Comparison of ENCODE assay signal across 9 cellular contexts in genomic region chr18:55500316-55501086, GRCh38.
A peak's percentile ranks its signal among the peaks of the same experiment; 100 is the strongest.
DNase-seq lines count a peak whose midpoint lies in the region; ATAC-seq and TF ChIP-seq lines count a peak whose summit lies in the region.
"Had no signal": no experiment of that assay in that cellular context is flagged by ENCODE, and none has a peak within 500 bp of the region (broad histone marks: within the 10 kb centered on the region; RNA-seq: fewer than 3 reads in every experiment).

No MANE protein-coding gene starts in this region.

- TF ChIP-seq CTCF in AG10803 (conservative IDR thresholded peaks at IDR 0.05; ENCODE audit: low read length) (no peak), esophagus muscularis mucosa (IDR thresholded peaks at IDR 0.05) (no peak), nephron progenitor cell (IDR thresholded peaks at IDR 0.05) (no peak)

- peaks cover 14 to 36% (median 33%) of the 10 kb centered on the region in 4 donors for H3K4me1 ChIP-seq in esophagus muscularis mucosa

- TF ChIP-seq EP300 in esophagus muscularis mucosa (IDR thresholded peaks at IDR 0.05): no peak

- H3K4me1 Mint-ChIP-seq in nephron progenitor cell: peaks cover 71% of the 10 kb centered on the region
- no peaks in the 10 kb centered on the region for H3K4me1 Mint-ChIP-seq in activated CD4-positive, alpha-beta memory T cell treated with anti-CD3 and anti-CD28 coated beads, Interleukin-2, amount 10 ng/mL, durations not matched to agents 7 days and 5 days
- H3K4me1 Mint-ChIP-seq in activated naive CD4-positive, alpha-beta T cell treated with anti-CD3 and anti-CD28 coated beads for 36 hours (ENCODE audit: low read depth): peaks cover 2% of the 10 kb centered on the region

- H3K4me3 Mint-ChIP-seq in nephron progenitor cell: no peak overlapping the region
- H3K4me3 Mint-ChIP-seq in activated CD4-positive, alpha-beta memory T cell treated with anti-CD3 and anti-CD28 coated beads, Interleukin-2, amount 10 ng/mL, durations not matched to agents 7 days and 5 days: no peak overlapping the region
- H3K4me3 Mint-ChIP-seq in activated naive CD4-positive, alpha-beta T cell treated with anti-CD3 and anti-CD28 coated beads for 36 hours: no peak overlapping the region

- H3K27ac Mint-ChIP-seq in nephron progenitor cell: peak overlapping the region; percentile 72
- H3K27ac Mint-ChIP-seq in activated CD4-positive, alpha-beta memory T cell treated with anti-CD3 and anti-CD28 coated beads, Interleukin-2, amount 10 ng/mL, durations not matched to agents 7 days and 5 days: no peak overlapping the region
- H3K27ac Mint-ChIP-seq in activated naive CD4-positive, alpha-beta T cell treated with anti-CD3 and anti-CD28 coated beads for 36 hours: no peak overlapping the region

- peak; percentile 90 for DNase-seq in AG10803 (ENCODE audit: low read depth)
- peak; percentile 21 for DNase-seq in NCI-H446 treated with DMSO at 0.1 percent for 48 hours (lab: John Stamatoyannopoulos, UW)
- no peak for DNase-seq in esophagus muscularis mucosa (ENCODE audit: extremely low spot score)
- DNase-seq in nephron progenitor cell: no peak
- no peak for DNase-seq in central memory CD4-positive, alpha-beta T cell
- DNase-seq in activated CD4-positive, alpha-beta memory T cell treated with anti-CD3 and anti-CD28 coated beads, Interleukin-2, amount 10 ng/mL, durations not matched to agents 7 days and 5 days: no peak
- DNase-seq in activated naive CD4-positive, alpha-beta T cell treated with anti-CD3 and anti-CD28 coated beads for 36 hours: no peak
- DNase-seq: nucleus accumbens had no signal

- no peaks in the 10 kb centered on the region for H3K27me3 Mint-ChIP-seq in nephron progenitor cell (ENCODE audit: low read depth, poor library complexity)
- peaks cover 5% of the 10 kb centered on the region for H3K27me3 Mint-ChIP-seq in activated CD4-positive, alpha-beta memory T cell treated with anti-CD3 and anti-CD28 coated beads, Interleukin-2, amount 10 ng/mL, durations not matched to agents 7 days and 5 days
- H3K27me3 Mint-ChIP-seq in activated naive CD4-positive, alpha-beta T cell treated with anti-CD3 and anti-CD28 coated beads for 36 hours (ENCODE audit: low read depth): peaks cover 18% of the 10 kb centered on the region

- H3K9me3 Mint-ChIP-seq in nephron progenitor cell: no peaks in the 10 kb centered on the region
- H3K9me3 Mint-ChIP-seq in activated CD4-positive, alpha-beta memory T cell treated with anti-CD3 and anti-CD28 coated beads, Interleukin-2, amount 10 ng/mL, durations not matched to agents 7 days and 5 days: peaks cover 2% of the 10 kb centered on the region
- H3K9me3 Mint-ChIP-seq in activated naive CD4-positive, alpha-beta T cell treated with anti-CD3 and anti-CD28 coated beads for 36 hours: no peaks in the 10 kb centered on the region

- no peaks in the 10 kb centered on the region for H3K9me3 ChIP-seq in esophagus muscularis mucosa

- no peaks in the 10 kb centered on the region for H3K27me3 ChIP-seq in esophagus muscularis mucosa

- no peak for TF ChIP-seq POLR2A in esophagus muscularis mucosa (IDR thresholded peaks at IDR 0.05; ENCODE audit: low read depth)

- peaks cover 12% of the 10 kb centered on the region for H3K36me3 Mint-ChIP-seq in nephron progenitor cell (ENCODE audit: low read depth)
- no peaks in the 10 kb centered on the region for H3K36me3 Mint-ChIP-seq in activated CD4-positive, alpha-beta memory T cell treated with anti-CD3 and anti-CD28 coated beads, Interleukin-2, amount 10 ng/mL, durations not matched to agents 7 days and 5 days (ENCODE audit: low read depth)
- H3K36me3 Mint-ChIP-seq in activated naive CD4-positive, alpha-beta T cell treated with anti-CD3 and anti-CD28 coated beads for 36 hours (ENCODE audit: low read depth): no peaks in the 10 kb centered on the region

- no peaks in the 10 kb centered on the region for H3K36me3 ChIP-seq in esophagus muscularis mucosa

- intact Hi-C loops in esophagus muscularis mucosa (cut with DNase I): no loop called here
- intact Hi-C loops in activated naive CD4-positive, alpha-beta T cell treated with anti-CD3 and anti-CD28 coated beads for 36 hours (cut with micrococcal nuclease): no loop called here

- WGBS in esophagus muscularis mucosa: 50% methylated on average over 4 of the region's 4 CpGs

- POLR2A ChIA-PET in activated CD4-positive, alpha-beta memory T cell treated with anti-CD3 and anti-CD28 coated beads, Interleukin-2, amount 10 ng/mL, durations not matched to agents 7 days and 5 days (lab: Charles Lee): no interaction called here

- CTCF ChIA-PET in activated CD4-positive, alpha-beta memory T cell treated with anti-CD3 and anti-CD28 coated beads, Interleukin-2, amount 10 ng/mL, durations not matched to agents 7 days and 5 days (lab: Charles Lee): no interaction called here
- CTCF ChIA-PET in activated naive CD4-positive, alpha-beta T cell treated with anti-CD3 and anti-CD28 coated beads for 36 hours (lab: Charles Lee): no interaction called here

- no peak for ATAC-seq in GM21526 (IDR thresholded peaks at IDR 0.05; ENCODE audit: low FRiP score, unreplicated experiment)

- peak overlapping the region; percentile 14 to 57 (median 39) for H3K27ac ChIP-seq in esophagus muscularis mucosa (replicated peaks in 1 of 4)

- H3K4me3 ChIP-seq in AG10803 (ENCODE audit: low read length) (peak overlapping the region; percentile 40), esophagus muscularis mucosa (peak overlapping the region in 2 of 4 donors; percentile 8 to 17)

Comparison
In these comparisons a context has a peak if more than half of its experiments do, and no peak if none do; other contexts are left out.
1. DNase-seq: peak in AG10803 (single experiment) and NCI-H446 treated with DMSO at 0.1 percent for 48 hours (single experiment); none in esophagus muscularis mucosa (single experiment), nephron progenitor cell (single experiment), central memory CD4-positive, alpha-beta T cell (single experiment), activated CD4-positive, alpha-beta memory T cell treated with anti-CD3 and anti-CD28 coated beads, Interleukin-2, amount 10 ng/mL, durations not matched to agents 7 days and 5 days (single experiment) and activated naive CD4-positive, alpha-beta T cell treated with anti-CD3 and anti-CD28 coated beads for 36 hours (single experiment).